In the genomic region with DNA sequence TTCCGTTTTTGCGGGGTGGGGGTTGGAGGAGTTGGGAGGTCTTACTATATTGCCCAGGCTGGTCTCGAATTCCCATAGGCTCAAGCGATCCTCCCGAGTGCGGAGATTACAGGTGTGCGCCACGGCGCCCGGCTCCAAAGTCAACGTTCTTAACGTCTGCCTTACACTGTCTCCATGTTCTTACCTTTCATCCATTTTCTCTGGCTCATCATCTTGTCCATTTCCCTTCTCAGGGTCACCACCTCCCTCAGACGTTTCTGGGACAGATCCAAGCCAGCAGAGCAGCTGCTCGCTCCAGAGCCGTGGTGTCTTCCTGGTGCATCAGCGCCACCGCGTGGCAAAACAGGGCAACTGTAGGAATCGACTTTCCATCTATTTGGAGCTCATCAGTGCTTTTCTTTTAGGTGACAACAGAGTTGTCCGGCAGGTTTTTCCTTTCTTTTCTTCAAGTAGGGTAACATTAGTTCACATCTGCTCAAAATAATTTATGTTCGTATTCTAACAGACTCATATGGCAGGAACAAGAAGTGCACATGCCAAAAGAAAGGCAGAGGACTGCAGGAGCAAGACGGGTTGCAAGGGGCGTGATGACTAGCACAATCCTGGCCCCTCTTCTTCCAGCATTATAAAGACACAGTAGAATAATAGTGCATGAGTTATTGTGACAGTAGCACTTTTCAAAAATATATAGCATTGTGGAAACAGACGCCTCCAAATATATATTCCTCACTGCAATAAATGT, we compare ENCODE assay signal across 8 cellular contexts.
DNase-seq lines count a peak whose midpoint lies in the region; ATAC-seq lines count a peak whose summit lies in the region.

No MANE protein-coding gene starts in this region.

- no peaks in the 10 kb centered on the region for H3K4me1 ChIP-seq in esophagus (ENCODE audit: control insufficient read depth in 2 of 2, insufficient read depth in 2 of 2, low read length in 1 of 2)

- 8 to 10% methylated on average over 24 of the region's 24 CpGs for WGBS in esophagus, 2 donors

- DNase-seq in Caki2 (ENCODE audit: low read depth) (peak; percentile 81), HS-27A (ENCODE audit: low read depth) (peak; percentile 39), OCI-M1 (lab: John Stamatoyannopoulos, UW) (peak; percentile 86), activated T-cell treated with anti-CD3 and anti-CD28 coated beads for 48 hours (ENCODE audit: low read depth) (peak; percentile 65), mucosa of gallbladder (ENCODE audit: low spot score) (peak; percentile 87)
- DNase-seq in stimulated activated CD8-positive, alpha-beta memory T cell treated with anti-CD3 and anti-CD28 coated beads, Interleukin-4, amount 100 ng/mL, for 1 hour (ENCODE audit: low read depth in 2 of 2, low spot score in 1 of 2): peak; percentile 44 to 47

- no peaks in the 10 kb centered on the region for H3K27me3 ChIP-seq in esophagus (ENCODE audit: control insufficient read depth in 1 of 2, insufficient read depth in 2 of 2, low read length in 2 of 2)

- H3K27ac ChIP-seq in esophagus (ENCODE audit: low read depth in 2 of 2, low read length in 1 of 2): no peak overlapping the region

- in situ Hi-C loops in Caki2 (cut with HindIII; ENCODE audit: low pct_unique_long_range_greater_than_20kb, low sequenced_read_pairs): no loop called here

- peak overlapping the region; percentile 12 to 39 for H3K4me3 ChIP-seq in esophagus (ENCODE audit: low read depth in 1 of 2, low read length in 2 of 2)

- no peaks in the 10 kb centered on the region for H3K9me3 ChIP-seq in esophagus (ENCODE audit: control insufficient read depth in 2 of 2, insufficient read depth in 1 of 2, low read depth in 1 of 2, low read length in 1 of 2)

- H3K36me3 ChIP-seq in esophagus (ENCODE audit: control insufficient read depth in 2 of 2, insufficient read depth in 2 of 2, low read length in 1 of 2): no peaks in the 10 kb centered on the region

- peak; percentile 85 for ATAC-seq in GM21360 (IDR thresholded peaks at IDR 0.05; ENCODE audit: unreplicated experiment)
